17 cellular contexts compared by ENCODE assay signal in genomic region chr14:61399365-61399764, GRCh38.
"Had no signal": no experiment of that assay in that cellular context is flagged by ENCODE, and none has a peak within 500 bp of the region (broad histone marks: within the 10 kb centered on the region; RNA-seq: fewer than 3 reads in every experiment).

No MANE protein-coding gene starts in this region.

- H3K4me1 ChIP-seq: sigmoid colon had no signal

- FAIRE-seq: pancreas, TTC549, urothelium cell line had no signal

- H3K4me1 Mint-ChIP-seq: brain, WTC11 had no signal

- H3K36me3 ChIP-seq: lower lobe of right lung, pancreas, sigmoid colon, spleen had no signal

- H3K4me3 ChIP-seq: lower lobe of right lung, pancreas, sigmoid colon, spleen had no signal

- H3K27ac Mint-ChIP-seq: activated T-helper 2 cell treated with anti-CD3 and anti-CD28 coated beads, Interferon-gamma antibody, Interleukin-2, Interleukin-4, amounts not matched to agents 10 μg/mL and 5 μg/mL and 100 μg/mL, durations not matched to agents 14 hours and 24 hours and 36 hours; brain; dendritic cell treated with granulocyte-macrophage colony-stimulating factor and Interleukin-4, amounts not matched to agents 40 ng/mL and 50 ng/mL, for 4 days; WTC11 had no signal

- H3K27ac ChIP-seq: lower lobe of right lung, pancreas, sigmoid colon had no signal

- H3K4me3 Mint-ChIP-seq: brain; dendritic cell treated with granulocyte-macrophage colony-stimulating factor and Interleukin-4, amounts not matched to agents 40 ng/mL and 50 ng/mL, for 4 days; WTC11 had no signal

- ATAC-seq: effector memory CD8-positive, alpha-beta T cell; left colon; lower lobe of right lung; pancreas; WTC11 had no signal

- H3K27me3 ChIP-seq: pancreas, sigmoid colon, spleen had no signal

- H3K36me3 Mint-ChIP-seq: brain, WTC11 had no signal

- H3K9me3 ChIP-seq: lower lobe of right lung, pancreas, sigmoid colon, spleen had no signal

- H3K9me3 Mint-ChIP-seq: activated T-helper 2 cell treated with anti-CD3 and anti-CD28 coated beads, Interferon-gamma antibody, Interleukin-2, Interleukin-4, amounts not matched to agents 10 μg/mL and 5 μg/mL and 100 μg/mL, durations not matched to agents 14 hours and 24 hours and 36 hours; brain; dendritic cell treated with granulocyte-macrophage colony-stimulating factor and Interleukin-4, amounts not matched to agents 40 ng/mL and 50 ng/mL, for 4 days; effector memory CD8-positive, alpha-beta T cell; WTC11 had no signal

- H3K27me3 Mint-ChIP-seq: brain; dendritic cell treated with granulocyte-macrophage colony-stimulating factor and Interleukin-4, amounts not matched to agents 40 ng/mL and 50 ng/mL, for 4 days; effector memory CD8-positive, alpha-beta T cell had no signal

- DNase-seq: activated CD4-positive, alpha-beta T cell treated with anti-CD3 and anti-CD28 coated beads for 48 hours; activated CD8-positive, alpha-beta memory T cell treated with anti-CD3 and anti-CD28 coated beads, Interleukin-2, amount 50 U/mL, for 48 hours; activated naive CD4-positive, alpha-beta T cell treated with anti-CD3 and anti-CD28 coated beads, Interleukin-2, amount 50 U/mL, for 16 hours; cerebellar nuclear complex; effector memory CD8-positive, alpha-beta T cell; left colon; lower lobe of right lung; midbrain; pancreas; sigmoid colon; spleen had no signal
